15 cellular contexts compared by ENCODE assay signal in the genomic region with DNA sequence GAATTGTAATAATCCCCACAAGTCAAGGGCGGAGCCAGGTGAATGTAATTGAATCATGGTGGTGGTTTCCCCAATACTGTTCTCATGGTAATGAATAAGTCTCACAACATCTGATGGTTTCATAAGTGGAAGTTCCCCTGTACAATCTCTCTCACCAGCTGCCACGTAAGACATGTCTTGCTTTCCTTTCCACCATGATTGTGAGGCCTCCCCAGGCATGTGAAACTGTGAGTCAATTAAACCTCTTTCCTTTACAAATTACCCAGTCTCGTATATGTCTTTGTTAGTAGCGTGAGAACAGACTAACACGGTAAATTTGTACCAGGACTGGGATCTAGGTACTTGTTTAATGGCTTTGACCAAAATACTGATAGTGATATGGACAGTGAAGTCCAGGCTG.
DNase-seq lines count a peak whose midpoint lies in the region; ATAC-seq and TF ChIP-seq lines count a peak whose summit lies in the region.
"Had no signal": no experiment of that assay in that cellular context is flagged by ENCODE, and none has a peak within 500 bp of the region (broad histone marks: within the 10 kb centered on the region; RNA-seq: fewer than 3 reads in every experiment).

No MANE protein-coding gene starts in this region.

- peaks cover 7% of the 10 kb centered on the region for H3K4me1 ChIP-seq in A673 (ENCODE audit: insufficient read depth, low read length, poor library complexity, severe bottlenecking)
- no peaks in the 10 kb centered on the region for H3K4me1 ChIP-seq in effector memory CD4-positive, alpha-beta T cell (ENCODE audit: control insufficient read depth, insufficient read depth, low read length, poor library complexity, severe bottlenecking)
- H3K4me1 ChIP-seq: BE2C had no signal

- no peaks in the 10 kb centered on the region for H3K9me3 ChIP-seq in A673 (ENCODE audit: low read depth, low read length, poor library complexity, severe bottlenecking)
- H3K9me3 ChIP-seq in effector memory CD4-positive, alpha-beta T cell (ENCODE audit: control insufficient read depth, low read length): peaks cover 5% of the 10 kb centered on the region
- H3K9me3 ChIP-seq: BE2C had no signal

- CTCF ChIA-PET in A673 (lab: Charles Lee): no interaction called here

- H3K27ac ChIP-seq in A673 (ENCODE audit: low read depth, low read length, poor library complexity, severe bottlenecking): no peak overlapping the region
- no peak overlapping the region for H3K27ac ChIP-seq in effector memory CD4-positive, alpha-beta T cell (ENCODE audit: insufficient read depth, low read length, poor library complexity, severe bottlenecking)
- H3K27ac ChIP-seq: C4-2B had no signal

- DNase-seq in GM12865 (ENCODE audit: low read depth) (peak; percentile 21), M059J (ENCODE audit: low read depth) (peak; percentile 5), A673 (ENCODE audit: low spot score) (no peak), iPS-NIHi7 (ENCODE audit: extremely low spot score) (no peak)
- DNase-seq in effector memory CD4-positive, alpha-beta T cell: no peak
- DNase-seq: BE2C; CD4-positive, alpha-beta memory T cell; DMS79; IMR-90; KBM-7 had no signal

- no peaks in the 10 kb centered on the region for H3K36me3 ChIP-seq in A673 (ENCODE audit: insufficient read depth, low read length, poor library complexity, severe bottlenecking)
- H3K36me3 ChIP-seq in effector memory CD4-positive, alpha-beta T cell (ENCODE audit: control insufficient read depth, insufficient read depth, low read length): no peaks in the 10 kb centered on the region
- H3K36me3 ChIP-seq: BE2C had no signal

- intact Hi-C loops in A673 (cut with micrococcal nuclease; ENCODE audit: unreplicated experiment): no loop called here

- H3K4me3 ChIP-seq in GM12865 (ENCODE audit: low read depth, low read length) (no peak overlapping the region), A673 (ENCODE audit: low read depth, low read length, poor library complexity, severe bottlenecking) (no peak overlapping the region)
- H3K4me3 ChIP-seq in effector memory CD4-positive, alpha-beta T cell (ENCODE audit: insufficient read depth, low read depth, low read length, poor library complexity, severe bottlenecking): no peak overlapping the region

- TF ChIP-seq CTCF in GM12865 (IDR thresholded peaks at IDR 0.05; ENCODE audit: insufficient read depth, low read depth, low read length, missing control alignments): no peak
- TF ChIP-seq CTCF in A673 (conservative IDR thresholded peaks at IDR 0.05; ENCODE audit: low read depth, low read length): no peak

- H3K27me3 ChIP-seq in A673 (replicated peaks; ENCODE audit: insufficient read depth, low read depth, low read length, poor library complexity): no peaks in the 10 kb centered on the region
- H3K27me3 ChIP-seq in effector memory CD4-positive, alpha-beta T cell (replicated peaks; ENCODE audit: control insufficient read depth, insufficient read depth, low read length, poor library complexity, severe bottlenecking): no peaks in the 10 kb centered on the region
- H3K27me3 ChIP-seq: BE2C had no signal

- peak; percentile 98 for ATAC-seq in GM18868 (IDR thresholded peaks at IDR 0.05; ENCODE audit: unreplicated experiment)
- ATAC-seq in HG02852 (IDR thresholded peaks at IDR 0.05; ENCODE audit: unreplicated experiment): peak; percentile 50
- no peak for ATAC-seq in HG03175 (IDR thresholded peaks at IDR 0.05; ENCODE audit: unreplicated experiment)
- ATAC-seq: HCT116 had no signal

- POLR2A ChIA-PET in A673 (lab: Charles Lee; ENCODE audit: low non-redundant PET): no interaction called here

- BruUV-seq in A673 (replicated peaks; lab: Mats Ljungman, UMichigan): no TSS peak

Comparison
In these comparisons a context has a peak if more than half of its experiments do, and no peak if none do; other contexts are left out.
1. DNase-seq: peak in GM12865 (single experiment) and M059J (single experiment); none in A673 (single experiment), iPS-NIHi7 (single experiment) and effector memory CD4-positive, alpha-beta T cell (0 of 3).